In genomic region chr10:3783313-3783689, GRCh38 we compare ENCODE assay signal across 8 cellular contexts. TPM values are rescaled to one million over a fixed set of nuclear protein-coding genes. Genes with fewer than 3 reads are reported as not detected.
A peak's percentile ranks its signal among the peaks of the same experiment; 100 is the strongest.
DNase-seq lines count a peak whose midpoint lies in the region; ATAC-seq and TF ChIP-seq lines count a peak whose summit lies in the region.

No MANE protein-coding gene starts in this region.

- ATAC-seq in GM21381 (IDR thresholded peaks at IDR 0.05; ENCODE audit: unreplicated experiment), result peak; percentile 29

- TF ChIP-seq CTCF in coronary artery (IDR thresholded peaks at IDR 0.05) (no peak), lower leg skin (IDR thresholded peaks at IDR 0.05) (no peak)

- TF ChIP-seq POLR2A in lower leg skin (IDR thresholded peaks at IDR 0.05), result peak in 1 of 2 donors; percentile 48

- in situ Hi-C loops in KBM-7 (cut with MboI; ENCODE audit: low pct_unique_long_range_greater_than_20kb, low sequenced_read_pairs), result no loop called here

- H3K27ac ChIP-seq in coronary artery, result peak overlapping the region; percentile 96 to 100

- 0% methylated on average over 12 of the region's 12 CpGs for WGBS in lower leg skin, 2 donors

- DNase-seq in COLO668 (lab: John Stamatoyannopoulos, UW; ENCODE audit: unreplicated experiment) (peak; percentile 31), M059J (ENCODE audit: low read depth) (peak; percentile 68), coronary artery (ENCODE audit: low spot score) (peak; percentile 89), lower leg skin (ENCODE audit: low spot score in 2 of 2) (no peak), KBM-7 (no peak)
- peak; percentile 32 to 64 (median 44) for DNase-seq in activated CD4-positive, CD25-positive, alpha-beta regulatory T cell (lab: John Stamatoyannopoulos, UW)
- DNase-seq in stimulated activated CD8-positive, alpha-beta memory T cell treated with anti-CD3 and anti-CD28 coated beads, Interleukin-4, amount 100 ng/mL, for 48 hours, result peak; percentile 79

- peak overlapping the region; percentile 78 for H3K4me3 ChIP-seq in coronary artery
- H3K4me3 ChIP-seq in lower leg skin (ENCODE audit: low read depth, poor library complexity, severe bottlenecking), result peak overlapping the region; percentile 89

- intact Hi-C loops in lower leg skin (cut with DNase I; ENCODE audit: low total_unique reads), result no loop called here

RNA-seq across cellular contexts. Expression of gene KLF6, which starts 1.7 kb away (rescaled TPM):
- total RNA-seq in M059J (2014; rRNA removed; shearing (Covaris generic)), result 4.8 and 9.9 TPM in 2 replicates
- 100 to 1,000 TPM; 127 to 533 (median 179) TPM for total RNA-seq in lower leg skin

Comparison
In these comparisons a context has a peak if more than half of its experiments do, and no peak if none do; other contexts are left out.
1. DNase-seq: peak in COLO668 (single experiment), M059J (single experiment), activated CD4-positive, CD25-positive, alpha-beta regulatory T cell (4 of 4), coronary artery (single experiment) and stimulated activated CD8-positive, alpha-beta memory T cell treated with anti-CD3 and anti-CD28 coated beads, Interleukin-4, amount 100 ng/mL, for 48 hours (single experiment); none in lower leg skin (0 of 2) and KBM-7 (single experiment).
2. RNA of gene KLF6, which starts 1.7 kb away (total RNA-seq): 127 to 533 TPM in lower leg skin; 4.8 to 9.9 TPM in M059J; every median in the first group is over 10 times any median in the second.